ENCODE assay signal across 18 cellular contexts in genomic region chr6:150897400-150897943, GRCh38. TPM values are rescaled to one million over a fixed set of nuclear protein-coding genes. Genes with fewer than 3 reads are reported as not detected.
DNase-seq lines count a peak whose midpoint lies in the region; ATAC-seq lines count a peak whose summit lies in the region.
"Had no signal": no experiment of that assay in that cellular context is flagged by ENCODE, and none has a peak within 500 bp of the region (broad histone marks: within the 10 kb centered on the region; RNA-seq: fewer than 3 reads in every experiment).

No MANE protein-coding gene starts in this region.

- intact Hi-C loops in activated CD4-positive, alpha-beta T cell treated with anti-CD3 and anti-CD28 coated beads for 36 hours (cut with DNase I, micrococcal nuclease) = no loop called here

- no peak overlapping the region for H3K27ac Mint-ChIP-seq in activated CD4-positive, alpha-beta T cell treated with anti-CD3 and anti-CD28 coated beads for 36 hours
- H3K27ac Mint-ChIP-seq: activated naive CD4-positive, alpha-beta T cell treated with anti-CD3 and anti-CD28 coated beads, Interleukin-2, amount 50 U/mL, for 24 hours; effector memory CD8-positive, alpha-beta T cell; nephron progenitor cell had no signal

- H3K27me3 Mint-ChIP-seq in activated CD4-positive, alpha-beta T cell treated with anti-CD3 and anti-CD28 coated beads for 36 hours = no peaks in the 10 kb centered on the region
- H3K27me3 Mint-ChIP-seq: activated naive CD4-positive, alpha-beta T cell treated with anti-CD3 and anti-CD28 coated beads, Interleukin-2, amount 50 U/mL, for 24 hours; effector memory CD8-positive, alpha-beta T cell had no signal

- DNase-seq in glomerular visceral epithelial cell (ENCODE audit: extremely low spot score) (peak; percentile 12), dedifferentiated amniotic fluid mesenchymal stem cell (ENCODE audit: extremely low spot score) (no peak), Ammon's horn (ENCODE audit: low spot score) (no peak), hippocampal formation (lab: John Stamatoyannopoulos, UW) (no peak)
- no peak for DNase-seq in activated CD4-positive, alpha-beta T cell treated with anti-CD3 and anti-CD28 coated beads for 36 hours
- DNase-seq: AML-193; effector memory CD8-positive, alpha-beta T cell; H9; Karpas-422; NCI-H187; NCI-H524; nephron progenitor cell; right cardiac atrium; SW 1271 had no signal

- H3K4me1 Mint-ChIP-seq in activated CD4-positive, alpha-beta T cell treated with anti-CD3 and anti-CD28 coated beads for 36 hours = peaks cover 26% of the 10 kb centered on the region

- H3K36me3 Mint-ChIP-seq in activated CD4-positive, alpha-beta T cell treated with anti-CD3 and anti-CD28 coated beads for 36 hours (ENCODE audit: low read depth) = peaks cover 43% of the 10 kb centered on the region

- POLR2A ChIA-PET in activated CD4-positive, alpha-beta T cell treated with anti-CD3 and anti-CD28 coated beads for 36 hours (lab: Charles Lee) = no interaction called here

- no peaks in the 10 kb centered on the region for H3K9me3 Mint-ChIP-seq in activated CD4-positive, alpha-beta T cell treated with anti-CD3 and anti-CD28 coated beads for 36 hours (ENCODE audit: low read depth)
- H3K9me3 Mint-ChIP-seq: activated naive CD4-positive, alpha-beta T cell treated with anti-CD3 and anti-CD28 coated beads, Interleukin-2, amount 50 U/mL, for 24 hours; effector memory CD8-positive, alpha-beta T cell; H9; nephron progenitor cell had no signal

- H3K4me3 Mint-ChIP-seq in activated CD4-positive, alpha-beta T cell treated with anti-CD3 and anti-CD28 coated beads for 36 hours = no peak overlapping the region
- H3K4me3 Mint-ChIP-seq: activated naive CD4-positive, alpha-beta T cell treated with anti-CD3 and anti-CD28 coated beads, Interleukin-2, amount 50 U/mL, for 24 hours; effector memory CD8-positive, alpha-beta T cell; H9; nephron progenitor cell had no signal

- CTCF ChIA-PET in activated CD4-positive, alpha-beta T cell treated with anti-CD3 and anti-CD28 coated beads for 36 hours (lab: Charles Lee) = no interaction called here

- peak; percentile 60 for ATAC-seq in GM18907 (IDR thresholded peaks at IDR 0.05; ENCODE audit: unreplicated experiment)
- peak; percentile 49 for ATAC-seq in GM21723 (IDR thresholded peaks at IDR 0.05; ENCODE audit: unreplicated experiment)
- ATAC-seq in HG03280 (IDR thresholded peaks at IDR 0.05; ENCODE audit: unreplicated experiment) = peak; percentile 53
- ATAC-seq in activated CD4-positive, alpha-beta T cell treated with anti-CD3 and anti-CD28 coated beads for 36 hours = no peak
- ATAC-seq: effector memory CD8-positive, alpha-beta T cell; right cardiac atrium had no signal

RNA-seq across cellular contexts. Expression of gene MTHFD1L, which starts 32.0 kb away (rescaled TPM):
- 100 to 1,000 TPM; 103 to 129 TPM for total RNA-seq in activated CD4-positive, alpha-beta T cell treated with anti-CD3 and anti-CD28 coated beads for 36 hours
